13 cellular contexts compared by ENCODE assay signal in the genomic region with DNA sequence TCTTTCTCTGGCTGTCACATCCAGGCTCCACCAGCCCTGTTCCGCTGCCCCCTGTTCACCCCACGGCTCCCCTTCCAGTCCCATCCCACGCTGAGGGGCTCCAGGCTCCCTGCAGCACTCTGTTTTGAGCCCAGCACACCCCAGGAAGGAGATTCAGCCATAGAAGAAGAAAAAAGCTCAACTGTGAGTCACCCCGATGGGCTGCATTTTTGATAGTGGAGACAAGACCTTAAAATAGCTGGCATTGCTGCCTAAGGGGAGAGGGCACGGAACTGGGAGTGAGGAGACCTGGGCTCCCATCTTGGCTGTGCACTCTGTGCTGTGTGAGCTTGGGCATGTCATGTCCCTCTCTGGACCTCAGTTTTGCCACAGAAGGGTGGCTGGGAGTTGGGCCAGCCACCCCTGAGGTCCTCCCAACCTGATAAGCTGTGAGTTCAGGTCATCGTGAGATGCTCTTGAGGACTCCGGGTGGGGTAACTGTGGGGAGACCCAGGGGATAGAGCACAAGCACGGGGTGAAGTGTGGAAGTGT. TPM values are rescaled to one million over a fixed set of nuclear protein-coding genes. Genes with fewer than 3 reads are reported as not detected.
DNase-seq lines count a peak whose midpoint lies in the region; ATAC-seq and TF ChIP-seq lines count a peak whose summit lies in the region.
"Had no signal": no experiment of that assay in that cellular context is flagged by ENCODE, and none has a peak within 500 bp of the region (broad histone marks: within the 10 kb centered on the region; RNA-seq: fewer than 3 reads in every experiment).

No MANE protein-coding gene starts in this region.

- H3K9ac ChIP-seq in mesenchymal stem cell (ENCODE audit: low read length), result no peak overlapping the region

- no peak overlapping the region for H2AK5ac ChIP-seq in mesenchymal stem cell (ENCODE audit: low read length, severe bottlenecking)

- no peak overlapping the region for H3K4me2 ChIP-seq in mesenchymal stem cell (ENCODE audit: low read length, poor library complexity, severe bottlenecking)

- ATAC-seq in upper lobe of left lung (ENCODE audit: low FRiP score in 2 of 2) (no peak), HG02970 (IDR thresholded peaks at IDR 0.05; ENCODE audit: low FRiP score, unreplicated experiment) (no peak)
- ATAC-seq: activated CD8-positive, alpha-beta T cell treated with anti-CD3 and anti-CD28 coated beads for 36 hours; CD8-positive, alpha-beta T cell; PC-3 had no signal

- peak overlapping the region in 1 of 2 experiments; percentile 83 for H3K23ac ChIP-seq in mesenchymal stem cell (ENCODE audit: low read length in 2 of 2)

- H2BK120ac ChIP-seq in mesenchymal stem cell (ENCODE audit: low read depth, low read length), result peak overlapping the region; percentile 89

- H3K27ac ChIP-seq in coronary artery, result peak overlapping the region; percentile 6 to 71
- H3K27ac ChIP-seq in mesenchymal stem cell (ENCODE audit: low read length, poor library complexity, severe bottlenecking), result no peak overlapping the region
- peak overlapping the region; percentile 76 to 89 (median 85) for H3K27ac ChIP-seq in upper lobe of left lung

- TF ChIP-seq EP300 in upper lobe of left lung (IDR thresholded peaks at IDR 0.05), result no peak

- peak overlapping the region; percentile 18 to 94 for H2BK12ac ChIP-seq in mesenchymal stem cell (ENCODE audit: low read length in 2 of 2)

- no peak overlapping the region for H2BK5ac ChIP-seq in mesenchymal stem cell (ENCODE audit: low read depth, low read length, poor library complexity, severe bottlenecking)

- 53% methylated on average over 7 of the region's 8 CpGs for WGBS in mesenchymal stem cell
- WGBS in upper lobe of left lung, 2 donors, result 48 to 66% methylated on average over 6 to 8 of the region's 8 CpGs

- peak overlapping the region; percentile 99 for H4K8ac ChIP-seq in mesenchymal stem cell (ENCODE audit: low read length)

- H3K27me3 ChIP-seq in MG63 (no peaks in the 10 kb centered on the region), mesenchymal stem cell (ENCODE audit: control insufficient read depth in 1 of 2, insufficient read depth in 1 of 2, low read length in 2 of 2) (no peaks in the 10 kb centered on the region), upper lobe of left lung (no peaks in the 10 kb centered on the region)

- H3K36me3 ChIP-seq in MG63, result no peaks in the 10 kb centered on the region
- no peaks in the 10 kb centered on the region for H3K36me3 ChIP-seq in mesenchymal stem cell (ENCODE audit: control insufficient read depth in 1 of 2, insufficient read depth in 2 of 2, low read depth in 1 of 2, low read length in 2 of 2)
- H3K36me3 ChIP-seq in upper lobe of left lung, result no peaks in the 10 kb centered on the region

- H3K18ac ChIP-seq in mesenchymal stem cell (ENCODE audit: low read depth in 1 of 2, low read length in 2 of 2), result peak overlapping the region; percentile 87 to 95

- peak overlapping the region; percentile 88 for H4K91ac ChIP-seq in mesenchymal stem cell (ENCODE audit: low read length)

- no peaks in the 10 kb centered on the region for H3K9me3 ChIP-seq in MG63
- no peaks in the 10 kb centered on the region for H3K9me3 ChIP-seq in mesenchymal stem cell (ENCODE audit: control insufficient read depth, low read length)
- no peaks in the 10 kb centered on the region for H3K9me3 ChIP-seq in upper lobe of left lung

- H2BK15ac ChIP-seq in mesenchymal stem cell (ENCODE audit: low read depth, poor library complexity, severe bottlenecking), result peak overlapping the region; percentile 80

- DNase-seq in MG63, result peak; percentile 23
- DNase-seq in coronary artery (ENCODE audit: low spot score), result no peak
- DNase-seq in mesenchymal stem cell, result peak; percentile 70
- DNase-seq in upper lobe of left lung, result no peak
- DNase-seq in stimulated activated CD4-positive, alpha-beta T cell treated with anti-CD3 and anti-CD28 coated beads, Interleukin-2, amount 100 ng/mL, for 48 hours, result no peak
- no peak for DNase-seq in NCI-H1092 treated with DMSO at 0.1 percent for 48 hours (lab: John Stamatoyannopoulos, UW)
- DNase-seq: activated CD8-positive, alpha-beta T cell treated with anti-CD3 and anti-CD28 coated beads for 36 hours; activated naive CD4-positive, alpha-beta T cell treated with anti-CD3 and anti-CD28 coated beads, Interleukin-2, amount 10 ng/mL, durations not matched to agents 7 days and 5 days; CD8-positive, alpha-beta T cell; MM.1S; PC-3; substantia nigra had no signal

- H3K4ac ChIP-seq in mesenchymal stem cell (ENCODE audit: low read depth in 1 of 2, low read length in 2 of 2), result peak overlapping the region; percentile 64 to 92

- no peak for TF ChIP-seq POLR2A in upper lobe of left lung (IDR thresholded peaks at IDR 0.05)

- H3K4me3 ChIP-seq in MG63 (no peak overlapping the region), coronary artery (no peak overlapping the region), mesenchymal stem cell (ENCODE audit: insufficient read depth in 1 of 2, low read depth in 1 of 2, low read length in 2 of 2) (no peak overlapping the region), upper lobe of left lung (peak overlapping the region in 2 of 4 donors; percentile 5 to 29)

- peak overlapping the region; percentile 96 for H2AFZ ChIP-seq in mesenchymal stem cell (ENCODE audit: low read depth, low read length)

- H3K14ac ChIP-seq in mesenchymal stem cell (ENCODE audit: low read length in 2 of 2), result peak overlapping the region in 1 of 2 experiments; percentile 78

- no peak for TF ChIP-seq CTCF in coronary artery (IDR thresholded peaks at IDR 0.05)
- TF ChIP-seq CTCF in upper lobe of left lung (IDR thresholded peaks at IDR 0.05), result no peak

- no peaks in the 10 kb centered on the region for H3K79me1 ChIP-seq in mesenchymal stem cell (replicated peaks; ENCODE audit: low read length, poor library complexity, severe bottlenecking)

- H3K4me1 ChIP-seq in mesenchymal stem cell (ENCODE audit: control insufficient read depth, insufficient read depth, low read depth, low read length) (peaks cover 10% of the 10 kb centered on the region), upper lobe of left lung (peaks cover 22 to 42% (median 33%) of the 10 kb centered on the region in 4 donors)

RNA-seq across cellular contexts. Expression of a gene that starts 57.2 kb away (rescaled TPM):
- total RNA-seq in MG63 (2014; rRNA removed; shearing (Covaris generic); ENCODE audit: low replicate concordance), result 34.3 and 37.8 TPM in 2 replicates
- 5.5 TPM for polyA plus RNA-seq in mesenchymal stem cell (2013, experiment 1 of 2)
- polyA plus RNA-seq in mesenchymal stem cell (2013, experiment 2 of 2), result 5.6 TPM
- 100 to 1,000 TPM in 3 of 6 donors, 10 to 100 TPM in 3; 76.6 to 377 (median 102) TPM for total RNA-seq in upper lobe of left lung

Comparison
In these comparisons a context has a peak if more than half of its experiments do, and no peak if none do; other contexts are left out.
1. DNase-seq: peak in MG63 (single experiment) and mesenchymal stem cell (single experiment); none in coronary artery (single experiment), upper lobe of left lung (0 of 2), stimulated activated CD4-positive, alpha-beta T cell treated with anti-CD3 and anti-CD28 coated beads, Interleukin-2, amount 100 ng/mL, for 48 hours (0 of 2) and NCI-H1092 treated with DMSO at 0.1 percent for 48 hours (single experiment).